Comparison of ENCODE assay signal across 15 cellular contexts in the genomic region with DNA sequence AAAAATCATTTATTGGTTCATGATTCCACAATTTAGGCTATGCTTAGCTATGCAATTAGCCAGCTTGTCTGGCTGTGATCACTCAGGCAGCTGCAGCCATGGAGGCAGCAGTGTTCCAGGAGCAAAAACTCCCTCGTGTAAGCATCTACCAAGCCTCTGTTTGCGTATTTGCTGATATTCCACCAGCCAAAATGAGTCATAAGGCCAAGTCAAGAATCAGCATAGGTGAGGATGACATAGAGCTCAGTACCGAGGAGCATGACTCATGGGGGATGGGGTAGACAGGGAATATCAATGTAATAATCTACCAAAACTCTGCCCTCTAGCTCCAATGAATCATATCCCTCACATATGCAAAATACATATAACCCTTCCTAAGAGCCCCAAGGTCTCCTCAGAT.
A peak's percentile ranks its signal among the peaks of the same experiment; 100 is the strongest.
DNase-seq lines count a peak whose midpoint lies in the region; ATAC-seq and TF ChIP-seq lines count a peak whose summit lies in the region.
"Had no signal": no experiment of that assay in that cellular context is flagged by ENCODE, and none has a peak within 500 bp of the region (broad histone marks: within the 10 kb centered on the region; RNA-seq: fewer than 3 reads in every experiment).

No MANE protein-coding gene starts in this region.

- H3K27me3 Mint-ChIP-seq in MCF 10A (ENCODE audit: insufficient read depth, unreplicated experiment) = no peaks in the 10 kb centered on the region

- DNase-seq in MCF 10A (ENCODE audit: unreplicated experiment) = peak; percentile 91
- DNase-seq in breast epithelium (ENCODE audit: low spot score in 2 of 2) = no peak
- DNase-seq in RPMI7951 (ENCODE audit: low read depth) = peak; percentile 37
- DNase-seq in fibroblast of pulmonary artery (ENCODE audit: low read depth) = peak; percentile 43
- DNase-seq in stromal cell of bone marrow (ENCODE audit: low read depth) = peak; percentile 13
- DNase-seq in GM20000 (ENCODE audit: low spot score) = no peak
- no peak for DNase-seq in NCI-H748 treated with DMSO at 0.1 percent for 48 hours (lab: John Stamatoyannopoulos, UW)
- DNase-seq in heart right ventricle = no peak
- DNase-seq: NCI-H2029, OCI-M1, upper lobe of right lung had no signal

- H3K36me3 Mint-ChIP-seq in MCF 10A (ENCODE audit: insufficient read depth, unreplicated experiment) = no peaks in the 10 kb centered on the region

- ATAC-seq in heart right ventricle = no peak
- ATAC-seq: upper lobe of right lung had no signal

- H3K36me3 ChIP-seq in breast epithelium = no peaks in the 10 kb centered on the region
- H3K36me3 ChIP-seq in heart right ventricle = no peaks in the 10 kb centered on the region
- H3K36me3 ChIP-seq: adrenal gland, esophagus muscularis mucosa, upper lobe of right lung had no signal

- H3K27me3 ChIP-seq in breast epithelium (no peaks in the 10 kb centered on the region), heart right ventricle (no peaks in the 10 kb centered on the region)
- H3K27me3 ChIP-seq: adrenal gland, esophagus muscularis mucosa, upper lobe of right lung had no signal

- no peak for TF ChIP-seq POLR2A in breast epithelium (IDR thresholded peaks at IDR 0.05)

- H3K27ac ChIP-seq in breast epithelium (no peak overlapping the region), heart right ventricle (no peak overlapping the region)
- H3K27ac ChIP-seq: adrenal gland, C4-2B, esophagus muscularis mucosa, HL-60, upper lobe of right lung had no signal

- intact Hi-C loops in MCF 10A (cut with micrococcal nuclease) = no loop called here
- intact Hi-C loops in breast epithelium (cut with DNase I; ENCODE audit: low total_unique reads) = no loop called here
- intact Hi-C loops in heart right ventricle (cut with DNase I) = loop anchor here in 1 of 10 donors (10.0 kb wide), 1 partner anchor 236 kb away; no protein-coding TSS in a partner anchor

- H3K4me1 Mint-ChIP-seq in MCF 10A (ENCODE audit: insufficient read depth, unreplicated experiment) = peaks cover 11% of the 10 kb centered on the region

- TF ChIP-seq CTCF in MCF 10A (IDR thresholded peaks at IDR 0.05; ENCODE audit: unreplicated experiment) (no peak), breast epithelium (IDR thresholded peaks at IDR 0.05) (no peak), fibroblast of pulmonary artery (IDR thresholded peaks at IDR 0.05; ENCODE audit: low read length, missing control alignments) (no peak), GM20000 (IDR thresholded peaks at IDR 0.05; ENCODE audit: extremely low read depth, missing control alignments) (no peak), heart right ventricle (IDR thresholded peaks at IDR 0.05) (no peak)

- H3K9me3 ChIP-seq in breast epithelium (peaks cover 11% of the 10 kb centered on the region in 2 donors), heart right ventricle (peaks cover 0 to 15% (median 0%) of the 10 kb centered on the region in 11 donors)
- H3K9me3 ChIP-seq: adrenal gland, esophagus muscularis mucosa, upper lobe of right lung had no signal

- no peaks in the 10 kb centered on the region for H3K4me1 ChIP-seq in breast epithelium
- no peaks in the 10 kb centered on the region for H3K4me1 ChIP-seq in heart right ventricle
- H3K4me1 ChIP-seq: upper lobe of right lung had no signal

- H3K4me3 Mint-ChIP-seq in MCF 10A (ENCODE audit: unreplicated experiment) = no peak overlapping the region

- WGBS in heart right ventricle, 2 donors = 71 to 78% methylated on average over 3 of the region's 3 CpGs

- POLR2A ChIA-PET in MCF 10A (lab: Yijun Ruan, JAX) = interaction anchor here (0.8 to 1.3 kb wide), 4 partner anchors 11 to 237 kb away, joined by 3 to 8 read pairs (median 4); a partner anchor contains a TSS

- CTCF ChIA-PET in MCF 10A (lab: Yijun Ruan, JAX) = interaction anchor here (0.6 to 2.9 kb wide), 11 partner anchors 9 to 1906 kb away, joined by 3 to 10 read pairs (median 5); no protein-coding TSS in a partner anchor

- H3K9me3 Mint-ChIP-seq in MCF 10A (ENCODE audit: unreplicated experiment) = no peaks in the 10 kb centered on the region

- BruUV-seq in MCF 10A (replicated peaks; lab: Mats Ljungman, UMichigan) = no TSS peak

- H3K27ac Mint-ChIP-seq in MCF 10A (ENCODE audit: low read depth, unreplicated experiment) = no peak overlapping the region

- H3K4me3 ChIP-seq in breast epithelium = no peak overlapping the region
- H3K4me3 ChIP-seq in fibroblast of pulmonary artery (replicated peaks; ENCODE audit: low read depth, low read length) = no peak overlapping the region
- no peak overlapping the region for H3K4me3 ChIP-seq in heart right ventricle
- H3K4me3 ChIP-seq: adrenal gland, esophagus muscularis mucosa, upper lobe of right lung had no signal

Comparison
In these comparisons a context has a peak if more than half of its experiments do, and no peak if none do; other contexts are left out.
1. DNase-seq: peak in MCF 10A (single experiment), RPMI7951 (single experiment), fibroblast of pulmonary artery (single experiment) and stromal cell of bone marrow (single experiment); none in breast epithelium (0 of 2), GM20000 (single experiment), NCI-H748 treated with DMSO at 0.1 percent for 48 hours (single experiment) and heart right ventricle (0 of 2).